ENCODE assay signal across 10 cellular contexts in genomic region chrX:10110316-10110932, GRCh38. TPM values are rescaled to one million over a fixed set of nuclear protein-coding genes. Genes with fewer than 3 reads are reported as not detected.
DNase-seq lines count a peak whose midpoint lies in the region; FAIRE-seq and TF ChIP-seq lines count a peak whose summit lies in the region.
"Had no signal": no experiment of that assay in that cellular context is flagged by ENCODE, and none has a peak within 500 bp of the region (broad histone marks: within the 10 kb centered on the region; RNA-seq: fewer than 3 reads in every experiment).

No MANE protein-coding gene starts in this region.

- H3K27me3 ChIP-seq in KMS-11 (ENCODE audit: insufficient read depth, low read depth), result no peaks in the 10 kb centered on the region
- H3K27me3 ChIP-seq in duodenal mucosa (ENCODE audit: control insufficient read depth in 1 of 2, insufficient read depth in 2 of 2, low read length in 2 of 2), result no peaks in the 10 kb centered on the region
- no peaks in the 10 kb centered on the region for H3K27me3 ChIP-seq in spleen (replicated peaks in 1 of 7)
- peaks cover 0 to 5% of the 10 kb centered on the region in 2 experiments for H3K27me3 ChIP-seq in mesenchymal stem cell (ENCODE audit: control insufficient read depth in 1 of 2, insufficient read depth in 1 of 2, low read length in 2 of 2)

- no peak overlapping the region for H2BK120ac ChIP-seq in mesenchymal stem cell (ENCODE audit: low read depth, low read length)

- no peak overlapping the region for H2BK5ac ChIP-seq in mesenchymal stem cell (ENCODE audit: low read depth, low read length, poor library complexity, severe bottlenecking)

- no peak overlapping the region for H3K4ac ChIP-seq in mesenchymal stem cell (ENCODE audit: low read depth in 1 of 2, low read length in 2 of 2)

- DNase-seq in spleen (no peak), UCSD-AML1 (lab: John Stamatoyannopoulos, UW; ENCODE audit: unreplicated experiment) (no peak), mesenchymal stem cell (no peak), HTR-8/SVneo (ENCODE audit: insufficient read length, low spot score) (no peak)
- DNase-seq: kidney glomerular epithelial cell, NCI-H1417 had no signal

- H3K79me1 ChIP-seq in mesenchymal stem cell (replicated peaks; ENCODE audit: low read length, poor library complexity, severe bottlenecking), result peaks cover 8% of the 10 kb centered on the region

- H3K9me3 ChIP-seq in duodenal mucosa (ENCODE audit: control insufficient read depth in 1 of 2, low read length in 2 of 2), result no peaks in the 10 kb centered on the region
- H3K9me3 ChIP-seq in spleen, result no peaks in the 10 kb centered on the region
- H3K9me3 ChIP-seq in mesenchymal stem cell (ENCODE audit: control insufficient read depth, low read length), result no peaks in the 10 kb centered on the region

- H3K4me1 ChIP-seq in KMS-11 (ENCODE audit: low read depth, poor library complexity, severe bottlenecking) (peaks cover 82% of the 10 kb centered on the region), duodenal mucosa (ENCODE audit: control insufficient read depth in 1 of 2, insufficient read depth in 2 of 2, low read length in 2 of 2) (peaks cover 13 to 21% of the 10 kb centered on the region in 2 donors), spleen (peaks cover 26 to 98% (median 75%) of the 10 kb centered on the region in 6 donors), mesenchymal stem cell (ENCODE audit: control insufficient read depth, insufficient read depth, low read depth, low read length) (peaks cover 1% of the 10 kb centered on the region)

- no peak overlapping the region for H4K8ac ChIP-seq in mesenchymal stem cell (ENCODE audit: low read length)

- H4K20me1 ChIP-seq in KMS-11 (ENCODE audit: insufficient read depth), result no peaks in the 10 kb centered on the region

- H3K79me2 ChIP-seq in KMS-11 (ENCODE audit: insufficient read depth, low read depth), result peaks cover 27% of the 10 kb centered on the region; the same call in 1 of the 2 replicates

- H3K18ac ChIP-seq in mesenchymal stem cell (ENCODE audit: low read depth in 1 of 2, low read length in 2 of 2), result no peak overlapping the region

- no peak overlapping the region for H2BK12ac ChIP-seq in mesenchymal stem cell (ENCODE audit: low read length in 2 of 2)

- FAIRE-seq in HTR-8/SVneo (lab: Jason Lieb, UNC), result no peak

- no peak overlapping the region for H2AK5ac ChIP-seq in mesenchymal stem cell (ENCODE audit: low read length, severe bottlenecking)

- peak overlapping the region; percentile 94 for H3K9ac ChIP-seq in KMS-11
- H3K9ac ChIP-seq in duodenal mucosa (ENCODE audit: low read depth in 1 of 2, low read length in 2 of 2), result peak overlapping the region in 1 of 2 donors; percentile 25
- H3K9ac ChIP-seq in mesenchymal stem cell (ENCODE audit: low read length), result no peak overlapping the region

- H2AFZ ChIP-seq in KMS-11 (ENCODE audit: low read depth) (peak overlapping the region; percentile 22; the same call in 1 of the 2 replicates), mesenchymal stem cell (ENCODE audit: low read depth, low read length) (no peak overlapping the region)

- H4K91ac ChIP-seq in mesenchymal stem cell (ENCODE audit: low read length), result no peak overlapping the region

- intact Hi-C loops in spleen (cut with DNase I; ENCODE audit: low total_unique reads), result loop anchor here (10.0 kb wide), 1 partner anchor 226 kb away; no protein-coding TSS in a partner anchor

- H3K27ac ChIP-seq in KMS-11 (peak overlapping the region; percentile 100), duodenal mucosa (ENCODE audit: low read depth, low read length) (peak overlapping the region; percentile 56), spleen (peak overlapping the region; percentile 45 to 88 (median 82)), mesenchymal stem cell (ENCODE audit: low read length, poor library complexity, severe bottlenecking) (no peak overlapping the region)
- H3K27ac ChIP-seq: VCaP had no signal

- peak overlapping the region; percentile 100 for H3K4me2 ChIP-seq in KMS-11
- no peak overlapping the region for H3K4me2 ChIP-seq in mesenchymal stem cell (ENCODE audit: low read length, poor library complexity, severe bottlenecking)

- 55 to 82% (median 60%) methylated on average over 7 to 16 of the region's 16 CpGs for WGBS in spleen, 5 donors
- 97% methylated on average over 16 of the region's 16 CpGs for WGBS in mesenchymal stem cell

- no peak overlapping the region for H3K14ac ChIP-seq in mesenchymal stem cell (ENCODE audit: low read length in 2 of 2)

- no peak for TF ChIP-seq CTCF in GM12875 (IDR thresholded peaks at IDR 0.05; ENCODE audit: borderline replicate concordance, insufficient read depth, low read depth, low read length)
- no peak for TF ChIP-seq CTCF in KMS-11 (conservative IDR thresholded peaks at IDR 0.05; ENCODE audit: low read depth, low read length)
- no peak for TF ChIP-seq CTCF in spleen (IDR thresholded peaks at IDR 0.05 in 8 of 11, conservative IDR thresholded peaks at IDR 0.05 in 3 of 11)

- no peak overlapping the region for H3K23ac ChIP-seq in mesenchymal stem cell (ENCODE audit: low read length in 2 of 2)

- H3K4me3 ChIP-seq in GM12875 (ENCODE audit: low read depth, low read length), result peak overlapping the region; percentile 16
- H3K4me3 ChIP-seq in KMS-11 (IDR thresholded peaks at IDR 0.05; ENCODE audit: insufficient read depth, low read depth, low read length), result no peak overlapping the region
- H3K4me3 ChIP-seq in duodenal mucosa (ENCODE audit: low read depth in 1 of 2, low read length in 2 of 2), result no peak overlapping the region
- H3K4me3 ChIP-seq in spleen, result peak overlapping the region in 1 of 8 donors; percentile 28
- no peak overlapping the region for H3K4me3 ChIP-seq in mesenchymal stem cell (ENCODE audit: insufficient read depth in 1 of 2, low read depth in 1 of 2, low read length in 2 of 2)

- H2BK15ac ChIP-seq in mesenchymal stem cell (ENCODE audit: low read depth, poor library complexity, severe bottlenecking), result no peak overlapping the region

- no peak for TF ChIP-seq POLR2A in spleen (IDR thresholded peaks at IDR 0.05)

- H3K36me3 ChIP-seq in KMS-11 (ENCODE audit: insufficient read depth), result no peaks in the 10 kb centered on the region
- no peaks in the 10 kb centered on the region for H3K36me3 ChIP-seq in duodenal mucosa (ENCODE audit: control insufficient read depth in 1 of 2, insufficient read depth in 2 of 2, low read length in 2 of 2)
- peaks cover 0 to 9% (median 0%) of the 10 kb centered on the region in 6 donors for H3K36me3 ChIP-seq in spleen
- H3K36me3 ChIP-seq in mesenchymal stem cell (ENCODE audit: control insufficient read depth in 1 of 2, insufficient read depth in 2 of 2, low read depth in 1 of 2, low read length in 2 of 2), result peaks cover 0 to 31% of the 10 kb centered on the region in 2 experiments

RNA-seq across cellular contexts. Expression of gene CLCN4, which starts 46.4 kb away (rescaled TPM):
- 10 to 100 TPM in 1 of 7 donors, 1 to 10 TPM in 6; 4.8 to 10.9 (median 5.3) TPM for total RNA-seq in spleen
- polyA plus RNA-seq in spleen, result under 1 TPM; 0.63 to 0.85 (median 0.64) TPM
- polyA plus RNA-seq in mesenchymal stem cell (2013, experiment 1 of 2), result 3.0 TPM
- polyA plus RNA-seq in mesenchymal stem cell (2013, experiment 2 of 2), result 3.0 TPM
